9 cellular contexts compared by ENCODE assay signal in the genomic region with DNA sequence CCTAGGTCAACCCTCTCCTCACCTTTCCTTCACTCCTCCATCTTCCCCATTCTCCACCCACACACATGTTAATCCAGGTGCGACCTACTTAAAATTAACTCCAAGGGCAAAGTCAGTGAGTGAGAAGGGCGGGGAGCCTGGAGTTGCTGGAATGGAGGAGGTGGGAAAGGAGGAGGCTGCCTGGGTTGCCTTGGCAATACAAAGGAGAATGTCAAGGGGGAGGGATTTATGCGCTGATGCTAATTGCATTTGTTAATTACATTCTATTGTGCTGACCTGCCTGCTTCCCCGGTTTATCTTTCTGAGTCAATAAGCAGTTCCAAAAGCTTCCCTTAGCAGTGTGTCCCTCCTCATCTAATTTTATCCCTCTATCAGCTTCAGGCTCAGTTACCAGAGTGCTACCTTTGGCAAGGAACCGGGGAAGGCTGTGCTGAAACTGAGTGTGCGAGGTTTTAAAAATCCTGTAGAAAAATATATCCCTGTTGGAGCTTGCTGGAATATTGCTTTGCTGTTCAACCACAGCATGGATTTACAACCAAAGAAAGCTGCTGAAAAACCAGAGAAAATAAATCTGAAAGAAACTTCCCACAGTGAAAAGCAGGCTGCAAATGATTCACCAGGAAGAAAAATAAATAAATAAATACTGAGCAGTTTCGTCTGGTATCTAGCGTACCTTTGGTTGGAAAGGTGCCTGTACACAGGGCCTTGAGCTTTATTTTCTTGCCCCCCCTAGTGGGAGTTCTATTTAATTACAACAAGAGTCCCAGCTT.
DNase-seq lines count a peak whose midpoint lies in the region; ATAC-seq and TF ChIP-seq lines count a peak whose summit lies in the region.
"Had no signal": no experiment of that assay in that cellular context is flagged by ENCODE, and none has a peak within 500 bp of the region (broad histone marks: within the 10 kb centered on the region; RNA-seq: fewer than 3 reads in every experiment).

No MANE protein-coding gene starts in this region.

- no peaks in the 10 kb centered on the region for H3K9me3 Mint-ChIP-seq in stimulated activated effector memory CD8-positive, alpha-beta T cell treated with anti-CD3 and anti-CD28 coated beads, Interleukin-12 subunit alpha, Interleukin-12 subunit beta, amount 100 ng/mL, for 72 hours
- H3K9me3 Mint-ChIP-seq: dendritic cell treated with granulocyte-macrophage colony-stimulating factor and Interleukin-4, amounts not matched to agents 40 ng/mL and 50 ng/mL, for 4 days had no signal

- peak; percentile 90 for ATAC-seq in GM21529 (IDR thresholded peaks at IDR 0.05; ENCODE audit: unreplicated experiment)
- peak; percentile 63 for ATAC-seq in stimulated activated effector memory CD8-positive, alpha-beta T cell treated with anti-CD3 and anti-CD28 coated beads, Interleukin-12 subunit alpha, Interleukin-12 subunit beta, amount 100 ng/mL, for 72 hours

- peak; percentile 20 for DNase-seq in HS-27A (ENCODE audit: low read depth)
- DNase-seq in NCI-H526 (lab: John Stamatoyannopoulos, UW) = peak; percentile 50 to 83
- DNase-seq in brain microvascular endothelial cell = peak; percentile 42
- no peak for DNase-seq in stimulated activated effector memory CD8-positive, alpha-beta T cell treated with anti-CD3 and anti-CD28 coated beads, Interleukin-12 subunit alpha, Interleukin-12 subunit beta, amount 100 ng/mL, for 72 hours (ENCODE audit: low spot score in 2 of 2)
- DNase-seq in stimulated activated CD4-positive, alpha-beta T cell treated with anti-CD3 and anti-CD28 coated beads, Interleukin-4, amount 100 ng/mL, for 4 hours = no peak

- peak; percentile 70 for TF ChIP-seq CTCF in brain microvascular endothelial cell (IDR thresholded peaks at IDR 0.05; ENCODE audit: low read depth, low read length, missing control alignments)

- H3K4me1 Mint-ChIP-seq in stimulated activated effector memory CD8-positive, alpha-beta T cell treated with anti-CD3 and anti-CD28 coated beads, Interleukin-12 subunit alpha, Interleukin-12 subunit beta, amount 100 ng/mL, for 72 hours = no peaks in the 10 kb centered on the region

- H3K4me3 ChIP-seq in brain microvascular endothelial cell (ENCODE audit: low read depth, low read length) = peak overlapping the region; percentile 18
- H3K4me3 ChIP-seq in iPS-18a (ENCODE audit: low read length) = peak overlapping the region; percentile 71

- H3K27ac Mint-ChIP-seq in stimulated activated effector memory CD8-positive, alpha-beta T cell treated with anti-CD3 and anti-CD28 coated beads, Interleukin-12 subunit alpha, Interleukin-12 subunit beta, amount 100 ng/mL, for 72 hours = no peak overlapping the region
- H3K27ac Mint-ChIP-seq: dendritic cell treated with granulocyte-macrophage colony-stimulating factor and Interleukin-4, amounts not matched to agents 40 ng/mL and 50 ng/mL, for 4 days had no signal

- no peak overlapping the region for H3K4me3 Mint-ChIP-seq in stimulated activated effector memory CD8-positive, alpha-beta T cell treated with anti-CD3 and anti-CD28 coated beads, Interleukin-12 subunit alpha, Interleukin-12 subunit beta, amount 100 ng/mL, for 72 hours
- H3K4me3 Mint-ChIP-seq: dendritic cell treated with granulocyte-macrophage colony-stimulating factor and Interleukin-4, amounts not matched to agents 40 ng/mL and 50 ng/mL, for 4 days had no signal

- no peaks in the 10 kb centered on the region for H3K36me3 ChIP-seq in ES-I3 (ENCODE audit: insufficient read depth, low read length)
- no peaks in the 10 kb centered on the region for H3K36me3 ChIP-seq in brain microvascular endothelial cell (replicated peaks)
- no peaks in the 10 kb centered on the region for H3K36me3 ChIP-seq in iPS-18a (ENCODE audit: control insufficient read depth, low read depth, low read length)

- H3K27ac ChIP-seq in brain microvascular endothelial cell (no peak overlapping the region), iPS-18a (ENCODE audit: low read length) (peak overlapping the region; percentile 94)

- peak overlapping the region; percentile 52 for H3K9ac ChIP-seq in ES-I3 (ENCODE audit: low read depth, low read length)
- H3K9ac ChIP-seq in iPS-18a (ENCODE audit: low read length) = peak overlapping the region; percentile 70

- H3K4me1 ChIP-seq in ES-I3 (ENCODE audit: insufficient read depth, low read length) (peaks cover 10% of the 10 kb centered on the region), iPS-18a (ENCODE audit: control insufficient read depth, low read depth, low read length) (peaks cover 21% of the 10 kb centered on the region)

- H3K9me3 ChIP-seq in ES-I3 (ENCODE audit: control insufficient read depth, insufficient read depth, low read length) = no peaks in the 10 kb centered on the region
- H3K9me3 ChIP-seq in iPS-18a (ENCODE audit: control insufficient read depth, low read depth, low read length) = no peaks in the 10 kb centered on the region

- in situ Hi-C loops in brain microvascular endothelial cell (cut with HindIII; ENCODE audit: low pct_ligation_motif_present, low sequenced_read_pairs) = no loop called here

- no peaks in the 10 kb centered on the region for H3K36me3 Mint-ChIP-seq in stimulated activated effector memory CD8-positive, alpha-beta T cell treated with anti-CD3 and anti-CD28 coated beads, Interleukin-12 subunit alpha, Interleukin-12 subunit beta, amount 100 ng/mL, for 72 hours

- no peaks in the 10 kb centered on the region for H3K27me3 ChIP-seq in brain microvascular endothelial cell (replicated peaks)
- H3K27me3 ChIP-seq in iPS-18a (ENCODE audit: control insufficient read depth, insufficient read depth, low read length) = no peaks in the 10 kb centered on the region

Comparison
In these comparisons a context has a peak if more than half of its experiments do, and no peak if none do; other contexts are left out.
1. DNase-seq: peak in HS-27A (single experiment), NCI-H526 (2 of 2) and brain microvascular endothelial cell (single experiment); none in stimulated activated effector memory CD8-positive, alpha-beta T cell treated with anti-CD3 and anti-CD28 coated beads, Interleukin-12 subunit alpha, Interleukin-12 subunit beta, amount 100 ng/mL, for 72 hours (0 of 2) and stimulated activated CD4-positive, alpha-beta T cell treated with anti-CD3 and anti-CD28 coated beads, Interleukin-4, amount 100 ng/mL, for 4 hours (0 of 2).